1 cellular context compared by ENCODE assay signal in genomic region chr1:67430358-67431155, GRCh38.
TF ChIP-seq lines count a peak whose summit lies in the region.

SERBP1 (minus strand) TSS chr1:67430402; CDS start chr1:67430300, 102 bp downstream.

TF ChIP-seq in K562, 482 proteins besides CTCF, POLR2A, EP300 and RAD21 (continued from another document and continues in another):
- TF ChIP-seq HMGXB4 (CRISPR knock-in tag; IDR thresholded peaks at IDR 0.05) (no peak), MAZ (CRISPR knock-in tag; conservative IDR thresholded peaks at IDR 0.05 in 1 of 2, IDR thresholded peaks at IDR 0.05 in 1 of 2) (peak; percentile 85 to 91), NR4A1 (CRISPR knock-in tag; IDR thresholded peaks at IDR 0.05) (no peak), NR4A1 (tag; IDR thresholded peaks at IDR 0.05) (peak; percentile 53; the same call in 1 of the 2 replicates), MNT (conservative IDR thresholded peaks at IDR 0.05) (peak; percentile 96 to 97), ATF3 (IDR thresholded peaks at IDR 0.05) (0 out of 2 replicates have a peak, but pooled peaks have one; percentile 6), ATF3 (CRISPR knock-in tag; conservative IDR thresholded peaks at IDR 0.05) (no peak), MTA1 (IDR thresholded peaks at IDR 0.05; ENCODE audit: borderline replicate concordance) (0 out of 2 replicates have a peak, but pooled peaks have one; percentile 55), LEF1 (IDR thresholded peaks at IDR 0.05) (no peak), KAT7 (CRISPR knock-in tag; IDR thresholded peaks at IDR 0.05; ENCODE audit: borderline replicate concordance) (peak; percentile 14; the same call in 1 of the 2 replicates), ELK3 (CRISPR knock-in tag; IDR thresholded peaks at IDR 0.05) (no peak), PCBP2 (IDR thresholded peaks at IDR 0.05; ENCODE audit: low read depth, low read length, poor library complexity, severe bottlenecking) (no peak), RBM14 (IDR thresholded peaks at IDR 0.05; ENCODE audit: borderline replicate concordance, insufficient read depth, low read depth, low read length) (no peak), GTF2B (IDR thresholded peaks at IDR 0.05; ENCODE audit: extremely low read depth, insufficient read length) (peak; percentile 36), ZFX (CRISPR knock-in tag; IDR thresholded peaks at IDR 0.05) (peak; percentile 61; the same call in 1 of the 2 replicates), MYNN (IDR thresholded peaks at IDR 0.05) (no peak), MYNN (CRISPR knock-in tag; IDR thresholded peaks at IDR 0.05) (no peak), DIDO1 (tag; IDR thresholded peaks at IDR 0.05; ENCODE audit: low read depth) (peak; percentile 5; the same call in 1 of the 2 replicates), ARHGAP35 (IDR thresholded peaks at IDR 0.05; ENCODE audit: partially characterized antibody) (no peak), TAL1 (IDR thresholded peaks at IDR 0.05) (no peak), MLLT1 (IDR thresholded peaks at IDR 0.05) (0 out of 4 replicates have a peak, but pooled peaks of 1 of the 2 experiments have one; percentile 30), USF1 (CRISPR knock-in tag; IDR thresholded peaks at IDR 0.05) (peak; percentile 58; the same call in 1 of the 2 replicates), SAFB2 (IDR thresholded peaks at IDR 0.05; ENCODE audit: borderline replicate concordance, low read depth, low read length, severe bottlenecking) (no peak), ZBTB49 (CRISPR knock-in tag; IDR thresholded peaks at IDR 0.05; ENCODE audit: borderline replicate concordance) (peak; percentile 3; the same call in 1 of the 2 replicates), ETV5 (CRISPR knock-in tag; IDR thresholded peaks at IDR 0.05; ENCODE audit: low read depth) (peak; percentile 80), E2F8 (IDR thresholded peaks at IDR 0.05; ENCODE audit: low read depth, partially characterized antibody) (peak; percentile 75), RBFOX2 (IDR thresholded peaks at IDR 0.05; ENCODE audit: low read depth, low read length) (peak; percentile 96), ZNF354B (CRISPR knock-in tag; IDR thresholded peaks at IDR 0.05) (no peak), GTF2F1 (IDR thresholded peaks at IDR 0.05; ENCODE audit: low read depth, low read length) (peak; percentile 72), NFATC3 (IDR thresholded peaks at IDR 0.05) (no peak), CCAR2 (IDR thresholded peaks at IDR 0.05; ENCODE audit: low read depth, low read length) (no peak), CEBPZ (IDR thresholded peaks at IDR 0.05; ENCODE audit: borderline replicate concordance, low read depth, low read length) (no peak), ZNF780A (CRISPR knock-in tag; IDR thresholded peaks at IDR 0.05) (no peak), TCF7L2 (IDR thresholded peaks at IDR 0.05; ENCODE audit: low read depth, low read length) (0 out of 2 replicates have a peak, but pooled peaks have one; percentile 4), TGIF2 (CRISPR knock-in tag; IDR thresholded peaks at IDR 0.05) (0 out of 2 replicates have a peak, but pooled peaks have one; percentile 20), ZNF239 (CRISPR knock-in tag; IDR thresholded peaks at IDR 0.05) (no peak), NFE2L1 (tag; IDR thresholded peaks at IDR 0.05; ENCODE audit: borderline replicate concordance, low read depth) (no peak), HDAC2 (IDR thresholded peaks at IDR 0.05) (peak; percentile 83)
